1 cellular context compared by ENCODE assay signal in genomic region chr16:71885261-71885650, GRCh38.
TF ChIP-seq lines count a peak whose summit lies in the region.

No MANE protein-coding gene starts in this region.

TF ChIP-seq in HepG2, 621 proteins besides CTCF, POLR2A, EP300 and RAD21 (continued from another document):
- no peak for TF ChIP-seq ZNF280D (CRISPR knock-in tag; IDR thresholded peaks at IDR 0.05)
- 0 out of 2 replicates have a peak, but pooled peaks have one; percentile 6 for TF ChIP-seq ZMYM2 (CRISPR knock-in tag; IDR thresholded peaks at IDR 0.05)
- TF ChIP-seq KDM1A (CRISPR knock-in tag; IDR thresholded peaks at IDR 0.05) = peak; percentile 5; the same call in 1 of the 2 replicates
- no peak for TF ChIP-seq NFE2L1 (CRISPR knock-in tag; IDR thresholded peaks at IDR 0.05; ENCODE audit: borderline replicate concordance)
